Comparison of ENCODE assay signal across 15 cellular contexts in genomic region chr6:89555751-89556150, GRCh38.
"Had no signal": no experiment of that assay in that cellular context is flagged by ENCODE, and none has a peak within 500 bp of the region (broad histone marks: within the 10 kb centered on the region; RNA-seq: fewer than 3 reads in every experiment).

No MANE protein-coding gene starts in this region.

- H3K4me1 ChIP-seq: breast epithelium had no signal

- ATAC-seq: activated CD4-positive, alpha-beta T cell treated with anti-CD3 and anti-CD28 coated beads for 36 hours; gastrocnemius medialis; right cardiac atrium had no signal

- H3K4me3 ChIP-seq: breast epithelium, gastrocnemius medialis had no signal

- H3K4me3 Mint-ChIP-seq: activated CD4-positive, alpha-beta memory T cell treated with anti-CD3 and anti-CD28 coated beads, Interleukin-2, amount 10 ng/mL, durations not matched to agents 7 days and 5 days; activated CD4-positive, alpha-beta T cell treated with anti-CD3 and anti-CD28 coated beads for 36 hours; activated naive CD8-positive, alpha-beta T cell treated with anti-CD3 and anti-CD28 coated beads for 36 hours had no signal

- H3K27me3 Mint-ChIP-seq: activated naive CD8-positive, alpha-beta T cell treated with anti-CD3 and anti-CD28 coated beads for 36 hours had no signal

- H3K36me3 ChIP-seq: breast epithelium, gastrocnemius medialis had no signal

- DNase-seq: activated CD4-positive, alpha-beta memory T cell treated with anti-CD3 and anti-CD28 coated beads, Interleukin-2, amount 10 ng/mL, durations not matched to agents 7 days and 5 days; activated CD4-positive, alpha-beta T cell treated with anti-CD3 and anti-CD28 coated beads for 36 hours; activated gamma-delta T cell; activated naive CD8-positive, alpha-beta T cell treated with anti-CD3 and anti-CD28 coated beads for 36 hours; activated T-cell treated with anti-CD3 and anti-CD28 coated beads, Interleukin-2, amount 50 U/mL, for 48 hours; anterior cingulate cortex; gastrocnemius medialis; kidney glomerular epithelial cell; midbrain; posterior cingulate gyrus; right cardiac atrium; small intestine had no signal

- H3K4me1 Mint-ChIP-seq: activated CD4-positive, alpha-beta memory T cell treated with anti-CD3 and anti-CD28 coated beads, Interleukin-2, amount 10 ng/mL, durations not matched to agents 7 days and 5 days; activated CD4-positive, alpha-beta T cell treated with anti-CD3 and anti-CD28 coated beads for 36 hours; activated naive CD8-positive, alpha-beta T cell treated with anti-CD3 and anti-CD28 coated beads for 36 hours had no signal

- H3K27me3 ChIP-seq: breast epithelium, gastrocnemius medialis had no signal

- H3K9me3 Mint-ChIP-seq: activated CD4-positive, alpha-beta memory T cell treated with anti-CD3 and anti-CD28 coated beads, Interleukin-2, amount 10 ng/mL, durations not matched to agents 7 days and 5 days had no signal

- H3K27ac ChIP-seq: breast epithelium, epithelial cell of prostate, gastrocnemius medialis, VCaP had no signal

- H3K9me3 ChIP-seq: gastrocnemius medialis had no signal

- H3K27ac Mint-ChIP-seq: activated CD4-positive, alpha-beta memory T cell treated with anti-CD3 and anti-CD28 coated beads, Interleukin-2, amount 10 ng/mL, durations not matched to agents 7 days and 5 days; activated CD4-positive, alpha-beta T cell treated with anti-CD3 and anti-CD28 coated beads for 36 hours; activated naive CD8-positive, alpha-beta T cell treated with anti-CD3 and anti-CD28 coated beads for 36 hours had no signal
